ENCODE assay signal across 8 cellular contexts in the genomic region with DNA sequence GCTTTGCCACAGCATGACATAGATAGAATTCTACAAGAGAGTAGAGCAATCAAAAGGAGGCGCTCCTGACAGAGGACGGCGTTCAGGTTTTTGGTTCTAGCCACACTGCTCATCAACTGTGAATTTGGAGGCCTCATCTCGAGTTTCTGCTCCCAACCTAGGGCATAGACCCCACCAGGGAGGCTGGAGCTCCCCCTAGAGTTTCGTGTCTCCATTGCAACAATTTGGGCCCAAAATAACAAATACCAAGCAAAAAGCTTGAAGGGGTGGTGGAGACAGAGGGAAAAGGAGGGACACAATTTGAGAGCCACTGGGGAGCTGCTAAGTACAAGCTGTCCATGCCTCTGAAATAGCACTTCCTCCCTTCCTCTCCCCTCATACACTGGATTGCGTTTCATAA.
DNase-seq lines count a peak whose midpoint lies in the region; ATAC-seq and TF ChIP-seq lines count a peak whose summit lies in the region.

No MANE protein-coding gene starts in this region.

- TF ChIP-seq CTCF in OCI-LY1 (IDR thresholded peaks at IDR 0.05; ENCODE audit: low read length) = peak; percentile 75
- peak in 2 of 3 experiments; percentile 40 to 45 for TF ChIP-seq CTCF in testis (IDR thresholded peaks at IDR 0.05)
- peak in 3 of 6 experiments; percentile 15 to 36 (median 29) for TF ChIP-seq CTCF in esophagus squamous epithelium (IDR thresholded peaks at IDR 0.05)

- H3K9ac ChIP-seq in OCI-LY1 (ENCODE audit: low read length) = no peak overlapping the region

- no peaks in the 10 kb centered on the region for H4K20me1 ChIP-seq in OCI-LY1 (ENCODE audit: insufficient read depth, low read length)

- peak; percentile 78 for DNase-seq in COLO829 (ENCODE audit: low spot score)
- DNase-seq in fibroblast of the conjunctiva (ENCODE audit: low read depth) = peak; percentile 16
- peak; percentile 45 for DNase-seq in testis
- no peak for DNase-seq in esophagus squamous epithelium (lab: John Stamatoyannopoulos, UW)
- DNase-seq in ureter (ENCODE audit: low spot score) = no peak

- TF ChIP-seq POLR2A in testis (IDR thresholded peaks at IDR 0.05) = no peak
- TF ChIP-seq POLR2A in esophagus squamous epithelium (IDR thresholded peaks at IDR 0.05) = no peak

- intact Hi-C loops in testis (cut with DNase I; ENCODE audit: low total_unique reads) = no loop called here
- intact Hi-C loops in esophagus squamous epithelium (cut with DNase I) = no loop called here

- H2AFZ ChIP-seq in OCI-LY1 (ENCODE audit: low read length) = no peak overlapping the region

- H3K27ac ChIP-seq in OCI-LY1 (ENCODE audit: low read depth, low read length, poor library complexity, severe bottlenecking) (no peak overlapping the region), testis (no peak overlapping the region), esophagus squamous epithelium (no peak overlapping the region)

- no peaks in the 10 kb centered on the region for H3K27me3 ChIP-seq in OCI-LY1 (ENCODE audit: insufficient read depth, low read length)
- H3K27me3 ChIP-seq in testis = no peaks in the 10 kb centered on the region
- H3K27me3 ChIP-seq in esophagus squamous epithelium = no peaks in the 10 kb centered on the region

- H3K9me3 ChIP-seq in OCI-LY1 (ENCODE audit: low read length) = no peaks in the 10 kb centered on the region
- no peaks in the 10 kb centered on the region for H3K9me3 ChIP-seq in testis
- no peaks in the 10 kb centered on the region for H3K9me3 ChIP-seq in esophagus squamous epithelium

- no peaks in the 10 kb centered on the region for H3K36me3 ChIP-seq in OCI-LY1 (ENCODE audit: insufficient read depth, low read length)
- H3K36me3 ChIP-seq in testis (ENCODE audit: low read depth, missing control alignments) = no peaks in the 10 kb centered on the region
- H3K36me3 ChIP-seq in esophagus squamous epithelium = no peaks in the 10 kb centered on the region

- H3K79me2 ChIP-seq in OCI-LY1 (ENCODE audit: insufficient read depth, low read length) = no peaks in the 10 kb centered on the region

- H3K4me3 ChIP-seq in OCI-LY1 (ENCODE audit: low read depth, low read length, poor library complexity, severe bottlenecking) (no peak overlapping the region), testis (no peak overlapping the region), esophagus squamous epithelium (no peak overlapping the region)

- no peak overlapping the region for H3K4me2 ChIP-seq in OCI-LY1 (ENCODE audit: low read length)

- no peaks in the 10 kb centered on the region for H3F3A ChIP-seq in OCI-LY1 (ENCODE audit: insufficient read depth, low read length)

- 48% methylated on average over 6 of the region's 6 CpGs for WGBS in testis, 2 donors
- WGBS in esophagus squamous epithelium, 2 donors = 48 to 49% methylated on average over 6 of the region's 6 CpGs

- no peaks in the 10 kb centered on the region for H3K9me2 ChIP-seq in OCI-LY1 (ENCODE audit: low read depth, low read length)

- H3K4me1 ChIP-seq in OCI-LY1 (ENCODE audit: insufficient read depth, low read length, severe bottlenecking) (no peaks in the 10 kb centered on the region), testis (no peaks in the 10 kb centered on the region), esophagus squamous epithelium (peaks cover 0 to 7% (median 0%) of the 10 kb centered on the region in 3 donors)

- peak; percentile 61 for ATAC-seq in GM18870 (IDR thresholded peaks at IDR 0.05; ENCODE audit: unreplicated experiment)
- ATAC-seq in HG03354 (IDR thresholded peaks at IDR 0.05; ENCODE audit: poor library complexity, severe bottlenecking, unreplicated experiment) = peak; percentile 82

Comparison
In these comparisons a context has a peak if more than half of its experiments do, and no peak if none do; other contexts are left out.
1. DNase-seq: peak in COLO829 (single experiment), fibroblast of the conjunctiva (single experiment) and testis (single experiment); none in esophagus squamous epithelium (single experiment) and ureter (single experiment).